Comparison of ENCODE assay signal across 25 cellular contexts in the genomic region with DNA sequence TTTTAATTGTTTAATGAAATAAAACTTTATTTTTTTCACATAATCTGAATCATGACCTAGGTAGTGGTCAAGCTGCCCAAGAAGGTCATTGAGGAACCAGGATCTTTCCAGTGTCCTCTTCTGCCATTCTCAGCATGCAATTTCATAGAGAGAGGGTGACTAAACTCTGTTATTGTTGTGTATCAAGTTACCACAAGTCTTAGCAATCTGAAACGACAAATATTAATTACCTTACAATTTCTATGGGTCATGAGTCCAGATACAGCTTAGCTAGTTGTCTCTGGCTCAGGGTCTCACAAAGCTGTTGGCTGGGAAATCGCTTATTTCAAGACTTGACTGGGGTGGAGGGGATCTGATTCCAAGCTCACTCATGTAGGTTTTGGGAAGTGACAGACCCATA.
"Had no signal": no experiment of that assay in that cellular context is flagged by ENCODE, and none has a peak within 500 bp of the region (broad histone marks: within the 10 kb centered on the region; RNA-seq: fewer than 3 reads in every experiment).

No MANE protein-coding gene starts in this region.

- ATAC-seq: gastroesophageal sphincter; left cardiac atrium; left ventricle myocardium superior; mucosa of descending colon; naive thymus-derived CD8-positive, alpha-beta T cell; stimulated activated naive B cell treated with anti-CD40 and anti-IgM and Interleukin-4, amounts not matched to agents 10 μg/mL and 1 μg/mL and 100 μg/mL, for 72 hours; stimulated activated naive CD8-positive, alpha-beta T cell treated with anti-CD3 and anti-CD28 coated beads, Interleukin-15, amount 100 ng/mL, for 72 hours; upper lobe of right lung had no signal

- H3K36me3 Mint-ChIP-seq: immature natural killer cell; naive thymus-derived CD8-positive, alpha-beta T cell had no signal

- H3K4me3 Mint-ChIP-seq: immature natural killer cell; naive thymus-derived CD8-positive, alpha-beta T cell; stimulated activated naive B cell treated with anti-CD40 and anti-IgM and Interleukin-4, amounts not matched to agents 10 μg/mL and 1 μg/mL and 100 μg/mL, for 72 hours; stimulated activated naive CD8-positive, alpha-beta T cell treated with anti-CD3 and anti-CD28 coated beads, Interleukin-15, amount 100 ng/mL, for 72 hours had no signal

- H3K4me3 ChIP-seq: dorsolateral prefrontal cortex, esophagus muscularis mucosa, gastroesophageal sphincter, lung, mucosa of descending colon, sigmoid colon, skin epidermis, testis, tibial nerve, upper lobe of right lung, vagina had no signal

- H3K27me3 Mint-ChIP-seq: naive thymus-derived CD8-positive, alpha-beta T cell; stimulated activated naive B cell treated with anti-CD40 and anti-IgM and Interleukin-4, amounts not matched to agents 10 μg/mL and 1 μg/mL and 100 μg/mL, for 72 hours; stimulated activated naive CD8-positive, alpha-beta T cell treated with anti-CD3 and anti-CD28 coated beads, Interleukin-15, amount 100 ng/mL, for 72 hours had no signal

- DNase-seq: cortex of kidney; dorsolateral prefrontal cortex; effector CD8-positive, alpha-beta T cell; glutamatergic neuron; immature natural killer cell; kidney; left cardiac atrium; left ventricle myocardium superior; mesendoderm; mucosa of descending colon; naive thymus-derived CD8-positive, alpha-beta T cell; posterior cingulate gyrus; sigmoid colon; stimulated activated CD4-positive, alpha-beta T cell treated with anti-CD3 and anti-CD28 coated beads, Interleukin-2, amount 100 ng/mL, for 24 hours; stimulated activated CD4-positive, alpha-beta T cell treated with anti-CD3 and anti-CD28 coated beads, Interleukin-4, amount 100 ng/mL, for 4 hours; stimulated activated naive B cell treated with anti-CD40 and anti-IgM and Interleukin-4, amounts not matched to agents 10 μg/mL and 1 μg/mL and 100 μg/mL, for 72 hours; stimulated activated naive CD8-positive, alpha-beta T cell treated with anti-CD3 and anti-CD28 coated beads, Interleukin-15, amount 100 ng/mL, for 72 hours; testis; upper lobe of right lung had no signal

- H3K27ac ChIP-seq: dorsolateral prefrontal cortex, esophagus muscularis mucosa, gastroesophageal sphincter, sigmoid colon, skin epidermis, testis, tibial nerve, upper lobe of right lung, vagina had no signal

- H3K27me3 ChIP-seq: dorsolateral prefrontal cortex, esophagus muscularis mucosa, gastroesophageal sphincter, sigmoid colon, testis, tibial nerve, upper lobe of right lung, vagina had no signal

- FAIRE-seq: kidney had no signal

- H3K9me3 Mint-ChIP-seq: immature natural killer cell; naive thymus-derived CD8-positive, alpha-beta T cell; stimulated activated naive B cell treated with anti-CD40 and anti-IgM and Interleukin-4, amounts not matched to agents 10 μg/mL and 1 μg/mL and 100 μg/mL, for 72 hours; stimulated activated naive CD8-positive, alpha-beta T cell treated with anti-CD3 and anti-CD28 coated beads, Interleukin-15, amount 100 ng/mL, for 72 hours had no signal

- H3K27ac Mint-ChIP-seq: immature natural killer cell; stimulated activated naive B cell treated with anti-CD40 and anti-IgM and Interleukin-4, amounts not matched to agents 10 μg/mL and 1 μg/mL and 100 μg/mL, for 72 hours; stimulated activated naive CD8-positive, alpha-beta T cell treated with anti-CD3 and anti-CD28 coated beads, Interleukin-15, amount 100 ng/mL, for 72 hours had no signal

- H3K9me3 ChIP-seq: esophagus muscularis mucosa, gastroesophageal sphincter, mucosa of descending colon, sigmoid colon, testis, tibial nerve, upper lobe of right lung, vagina had no signal

- H3K36me3 ChIP-seq: esophagus muscularis mucosa, gastroesophageal sphincter, sigmoid colon, tibial nerve, upper lobe of right lung, vagina had no signal
